In genomic region chr3:59101091-59101738, GRCh38 we compare ENCODE assay signal across 18 cellular contexts. TPM values are rescaled to one million over a fixed set of nuclear protein-coding genes. Genes with fewer than 3 reads are reported as not detected.
DNase-seq lines count a peak whose midpoint lies in the region; FAIRE-seq and TF ChIP-seq lines count a peak whose summit lies in the region.
"Had no signal": no experiment of that assay in that cellular context is flagged by ENCODE, and none has a peak within 500 bp of the region (broad histone marks: within the 10 kb centered on the region; RNA-seq: fewer than 3 reads in every experiment).

No MANE protein-coding gene starts in this region.

- no peaks in the 10 kb centered on the region for H3K9me1 ChIP-seq in keratinocyte (ENCODE audit: control insufficient read depth, extremely low read depth, insufficient read depth, low read length)

- H3K4me1 ChIP-seq in astrocyte (ENCODE audit: insufficient read depth, low read length) (peaks cover 6% of the 10 kb centered on the region), keratinocyte (ENCODE audit: control insufficient read depth, extremely low read depth, insufficient read depth, low read length) (peaks cover 12% of the 10 kb centered on the region)
- H3K4me1 ChIP-seq: SJSA1 had no signal

- peak; percentile 66 for DNase-seq in A172 (ENCODE audit: low spot score)
- DNase-seq in HS-5 (ENCODE audit: low read depth) = peak; percentile 31
- peak; percentile 47 for DNase-seq in astrocyte (ENCODE audit: low read depth)
- DNase-seq in keratinocyte (ENCODE audit: low read depth, low spot score) = peak; percentile 41
- no peak for DNase-seq in cortex of kidney (lab: John Stamatoyannopoulos, UW)
- no peak for DNase-seq in NCI-H82 treated with DMSO at 0.1 percent for 48 hours (lab: John Stamatoyannopoulos, UW; ENCODE audit: unreplicated experiment)
- DNase-seq in NOMO-1 (lab: John Stamatoyannopoulos, UW; ENCODE audit: unreplicated experiment in 2 of 2) = no peak
- no peak for DNase-seq in CD1c-positive myeloid dendritic cell (ENCODE audit: extremely low spot score)
- DNase-seq: 8988T; activated CD4-positive, alpha-beta T cell treated with anti-CD3 and anti-CD28 coated beads, Interleukin-2, amount 50 U/mL, for 48 hours; NCI-H2171; NK-92 treated with Interleukin-12 subunit alpha and Interleukin-12 subunit beta, amount 100 ng/mL, for 24 hours; retina had no signal

- H3K9me3 ChIP-seq in astrocyte (ENCODE audit: insufficient read depth, low read depth, low read length) (no peaks in the 10 kb centered on the region), keratinocyte (ENCODE audit: control insufficient read depth, low read depth, low read length) (no peaks in the 10 kb centered on the region)
- H3K9me3 ChIP-seq: SJSA1, thoracic aorta had no signal

- H3K4me3 ChIP-seq in astrocyte (ENCODE audit: insufficient read depth, low read depth, low read length) = no peak overlapping the region
- no peak overlapping the region for H3K4me3 ChIP-seq in keratinocyte (ENCODE audit: control insufficient read depth in 2 of 3, extremely low read depth in 1 of 3, insufficient read depth in 2 of 3, low read depth in 1 of 3, low read length in 3 of 3)
- H3K4me3 ChIP-seq: SJSA1, thoracic aorta had no signal

- H4K20me1 ChIP-seq in astrocyte (ENCODE audit: insufficient read depth, low read length) (no peaks in the 10 kb centered on the region), keratinocyte (ENCODE audit: control insufficient read depth, extremely low read depth, insufficient read depth, low read length) (no peaks in the 10 kb centered on the region)

- dilution Hi-C loops in keratinocyte (cut with MboI; ENCODE audit: extremely low pct_ligation_motif_present, low sequenced_read_pairs) = no loop called here

- H3K36me3 Mint-ChIP-seq in astrocyte (ENCODE audit: low read depth, unreplicated experiment) = peaks cover 2% of the 10 kb centered on the region

- H3K79me2 ChIP-seq in astrocyte (ENCODE audit: insufficient read depth, low read length) = no peaks in the 10 kb centered on the region
- no peaks in the 10 kb centered on the region for H3K79me2 ChIP-seq in keratinocyte (ENCODE audit: control insufficient read depth, insufficient read depth, low read length)

- no peaks in the 10 kb centered on the region for H3K36me3 ChIP-seq in astrocyte (ENCODE audit: insufficient read depth, low read length)
- no peaks in the 10 kb centered on the region for H3K36me3 ChIP-seq in keratinocyte (ENCODE audit: control insufficient read depth in 2 of 2, extremely low read depth in 1 of 2, insufficient read depth in 2 of 2, low read length in 2 of 2)
- H3K36me3 ChIP-seq: SJSA1, thoracic aorta had no signal

- H3K4me3 Mint-ChIP-seq in astrocyte (ENCODE audit: unreplicated experiment) = no peak overlapping the region
- H3K4me3 Mint-ChIP-seq: activated T-helper 1 cell treated with anti-CD3 and anti-CD28 coated beads, Interleukin-12 subunit alpha, Interleukin-12 subunit beta, Interleukin-2, Interleukin-4 antibody, amounts not matched to agents 30 ng/mL and 10 ng/mL and 1 ng/mL, durations not matched to agents 14 hours and 24 hours and 36 hours; natural killer cell treated with Interleukin-12 subunit alpha and Interleukin-12 subunit beta and Interleukin-15 and Interleukin-18, amount 100 ng/mL, for 72 hours had no signal

- H3K27ac ChIP-seq in astrocyte (ENCODE audit: low read depth, low read length) (peak overlapping the region; percentile 38), keratinocyte (ENCODE audit: control insufficient read depth, insufficient read depth, low read length) (peak overlapping the region; percentile 64)
- H3K27ac ChIP-seq: SJSA1, thoracic aorta had no signal

- no peak overlapping the region for H3K27ac Mint-ChIP-seq in astrocyte (ENCODE audit: unreplicated experiment)
- H3K27ac Mint-ChIP-seq: activated T-helper 1 cell treated with anti-CD3 and anti-CD28 coated beads, Interleukin-12 subunit alpha, Interleukin-12 subunit beta, Interleukin-2, Interleukin-4 antibody, amounts not matched to agents 30 ng/mL and 10 ng/mL and 1 ng/mL, durations not matched to agents 14 hours and 24 hours and 36 hours; natural killer cell treated with Interleukin-12 subunit alpha and Interleukin-12 subunit beta and Interleukin-15 and Interleukin-18, amount 100 ng/mL, for 72 hours had no signal

- no peak for TF ChIP-seq CTCF in astrocyte (IDR thresholded peaks at IDR 0.05; ENCODE audit: insufficient read depth, low read depth, low read length)
- no peak for TF ChIP-seq CTCF in keratinocyte (optimal IDR thresholded peaks at IDR 0.05 in 1 of 3, IDR thresholded peaks at IDR 0.05 in 1 of 3, conservative IDR thresholded peaks at IDR 0.05 in 1 of 3; ENCODE audit: extremely low read depth in 1 of 3, insufficient read depth in 2 of 3, low read length in 3 of 3)

- H3K4me2 ChIP-seq in astrocyte (ENCODE audit: low read length) = no peak overlapping the region
- H3K4me2 ChIP-seq in keratinocyte (ENCODE audit: control insufficient read depth, extremely low read depth, insufficient read depth, low read depth, low read length) = peak overlapping the region; percentile 14

- H3K4me1 Mint-ChIP-seq in astrocyte (ENCODE audit: low read depth, unreplicated experiment) = peaks cover 6% of the 10 kb centered on the region

- FAIRE-seq in astrocyte (lab: Jason Lieb, UNC) (no peak), keratinocyte (lab: Jason Lieb, UNC) (peak; percentile 69)
- FAIRE-seq: GM18507 had no signal

- H3K27me3 Mint-ChIP-seq in astrocyte (ENCODE audit: low read depth, unreplicated experiment) = peaks cover 2% of the 10 kb centered on the region

- H3K9ac ChIP-seq in astrocyte (ENCODE audit: low read length) = peak overlapping the region; percentile 14
- no peak overlapping the region for H3K9ac ChIP-seq in keratinocyte (ENCODE audit: control insufficient read depth, extremely low read depth, insufficient read depth, low read length)

- peaks cover 13% of the 10 kb centered on the region for H3K9me3 Mint-ChIP-seq in astrocyte (ENCODE audit: unreplicated experiment)
- H3K9me3 Mint-ChIP-seq: activated T-helper 1 cell treated with anti-CD3 and anti-CD28 coated beads, Interleukin-12 subunit alpha, Interleukin-12 subunit beta, Interleukin-2, Interleukin-4 antibody, amounts not matched to agents 30 ng/mL and 10 ng/mL and 1 ng/mL, durations not matched to agents 14 hours and 24 hours and 36 hours had no signal

- no peaks in the 10 kb centered on the region for H3K27me3 ChIP-seq in astrocyte (ENCODE audit: insufficient read depth, low read length)
- no peaks in the 10 kb centered on the region for H3K27me3 ChIP-seq in keratinocyte (ENCODE audit: control insufficient read depth, extremely low read depth, insufficient read depth, low read length)
- H3K27me3 ChIP-seq: SJSA1 had no signal

- H2AFZ ChIP-seq in astrocyte (ENCODE audit: low read depth, low read length) (no peak overlapping the region), keratinocyte (ENCODE audit: control insufficient read depth, low read length) (no peak overlapping the region)

RNA-seq across cellular contexts. Expression of gene CFAP20DC, which starts 51.4 kb away (rescaled TPM):
- total RNA-seq in A172 (2014; rRNA removed; shearing (Covaris generic)) = 6.5 and 6.8 TPM in 2 replicates
- total RNA-seq in astrocyte = 0.57 and 0.89 TPM in 2 replicates
- polyA plus RNA-seq in keratinocyte = 3.0 to 6.3 TPM (median 3.4 TPM) in 3 replicates
- 0.65 TPM for polyA plus RNA-seq in keratinocyte (2011; ENCODE audit: low read depth)
- 2.3 and 3.7 TPM in 2 replicates for polyA plus RNA-seq in keratinocyte (2011; cell fraction: cytosol; rRNA removed)
- 2.7 and 2.9 TPM in 2 replicates for polyA plus RNA-seq in keratinocyte (2011; cell fraction: nucleus; rRNA removed)
- polyA plus RNA-seq in keratinocyte (2012; ENCODE audit: low replicate concordance) = 1.2 and 1.9 TPM in 2 replicates
- polyA minus RNA-seq in keratinocyte = 1.2 to 4.7 TPM (median 3.0 TPM) in 3 replicates
- polyA minus RNA-seq in keratinocyte (2011; cell fraction: cytosol; rRNA and poly(A)+ RNA removed) = 3.6 TPM
- 3.6 and 9.9 TPM in 2 replicates for polyA minus RNA-seq in keratinocyte (2011; cell fraction: nucleus; rRNA and poly(A)+ RNA removed)
- total RNA-seq: thoracic aorta had no signal

Comparison
In these comparisons a context has a peak if more than half of its experiments do, and no peak if none do; other contexts are left out.
1. DNase-seq: peak in A172 (single experiment), HS-5 (single experiment), astrocyte (single experiment) and keratinocyte (single experiment); none in cortex of kidney (single experiment), NCI-H82 treated with DMSO at 0.1 percent for 48 hours (single experiment), NOMO-1 (0 of 2) and CD1c-positive myeloid dendritic cell (single experiment).